ENCODE assay signal across 24 cellular contexts in the genomic region with DNA sequence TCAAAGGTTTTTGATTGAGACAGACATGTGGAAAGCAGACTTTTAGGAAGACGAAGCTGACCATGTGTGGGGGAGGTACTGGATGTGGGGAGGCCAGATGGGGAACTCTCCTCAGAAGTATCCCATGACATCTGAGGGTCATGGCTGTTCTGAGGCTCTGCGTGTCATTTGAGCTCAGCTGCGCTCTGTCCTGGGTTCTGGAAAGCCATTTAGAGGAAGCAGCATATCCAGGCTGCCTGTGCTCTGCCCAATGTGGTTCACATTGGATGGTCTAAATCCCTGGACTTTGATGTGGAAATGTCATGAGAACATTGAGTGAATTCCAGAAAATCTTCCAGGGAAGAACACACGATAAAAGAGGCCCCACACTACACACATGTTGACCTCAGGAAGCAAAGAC.
A peak's percentile ranks its signal among the peaks of the same experiment; 100 is the strongest.
DNase-seq lines count a peak whose midpoint lies in the region; ATAC-seq and TF ChIP-seq lines count a peak whose summit lies in the region.
"Had no signal": no experiment of that assay in that cellular context is flagged by ENCODE, and none has a peak within 500 bp of the region (broad histone marks: within the 10 kb centered on the region; RNA-seq: fewer than 3 reads in every experiment).

No MANE protein-coding gene starts in this region.

- DNase-seq in sciatic nerve (ENCODE audit: low spot score) (no peak), NCI-H82 (lab: John Stamatoyannopoulos, UW) (no peak), lower lobe of right lung (no peak), AG20443 (ENCODE audit: low spot score) (no peak)
- DNase-seq in activated CD4-positive, alpha-beta memory T cell treated with anti-CD3 and anti-CD28 coated beads for 36 hours = no peak
- DNase-seq: Caco-2; CD8-positive, alpha-beta T cell; GDM1; GOT3; HFFc6; MM.1S; NCI-H2029; NCI-H526 treated with DMSO at 0.1 percent for 48 hours; Right ventricle myocardium superior; RPMI8226 had no signal

- H3K27ac ChIP-seq in gastroesophageal sphincter (peak overlapping the region in 1 of 4 donors; percentile 10), urinary bladder (ENCODE audit: low read depth) (peak overlapping the region; percentile 39), lower lobe of right lung (no peak overlapping the region)
- H3K27ac ChIP-seq: C4-2B, KMS-11, SJSA1 had no signal

- no peaks in the 10 kb centered on the region for H3K9me3 ChIP-seq in gastroesophageal sphincter
- H3K9me3 ChIP-seq in lower lobe of right lung = no peaks in the 10 kb centered on the region
- H3K9me3 ChIP-seq: Caco-2, HAP-1, SJSA1 had no signal

- no peak for TF ChIP-seq EP300 in gastroesophageal sphincter (IDR thresholded peaks at IDR 0.05)

- H3K4me1 Mint-ChIP-seq in activated CD4-positive, alpha-beta memory T cell treated with anti-CD3 and anti-CD28 coated beads for 36 hours (ENCODE audit: low read depth) = peaks cover under 1% of the 10 kb centered on the region

- ATAC-seq in gastroesophageal sphincter = peak; percentile 5
- ATAC-seq in sciatic nerve = peak; percentile 79
- no peak for ATAC-seq in lower lobe of right lung
- ATAC-seq: CD8-positive, alpha-beta T cell; GM12878 had no signal

- no peaks in the 10 kb centered on the region for H3K27me3 ChIP-seq in gastroesophageal sphincter
- H3K27me3 ChIP-seq in lower lobe of right lung (ENCODE audit: low read depth) = no peaks in the 10 kb centered on the region
- H3K27me3 ChIP-seq: SJSA1 had no signal

- no peak for TF ChIP-seq POLR2A in gastroesophageal sphincter (IDR thresholded peaks at IDR 0.05)

- peaks cover 2% of the 10 kb centered on the region for H3K27me3 Mint-ChIP-seq in activated CD4-positive, alpha-beta memory T cell treated with anti-CD3 and anti-CD28 coated beads for 36 hours

- no peak overlapping the region for H3K27ac Mint-ChIP-seq in activated CD4-positive, alpha-beta memory T cell treated with anti-CD3 and anti-CD28 coated beads for 36 hours
- H3K27ac Mint-ChIP-seq: B cell; CD8-positive, alpha-beta T cell; HFFc6; IgD-negative memory B cell had no signal

- CTCF ChIA-PET in activated CD4-positive, alpha-beta memory T cell treated with anti-CD3 and anti-CD28 coated beads for 36 hours (lab: Charles Lee) = no interaction called here

- TF ChIP-seq CTCF in gastroesophageal sphincter (IDR thresholded peaks at IDR 0.05) (no peak), lower lobe of right lung (IDR thresholded peaks at IDR 0.05) (no peak)

- no peaks in the 10 kb centered on the region for H3K36me3 Mint-ChIP-seq in activated CD4-positive, alpha-beta memory T cell treated with anti-CD3 and anti-CD28 coated beads for 36 hours
- H3K36me3 Mint-ChIP-seq: CD8-positive, alpha-beta T cell had no signal

- intact Hi-C loops in sciatic nerve (cut with DNase I) = no loop called here
- intact Hi-C loops in lower lobe of right lung (cut with DNase I) = no loop called here
- intact Hi-C loops in activated CD4-positive, alpha-beta memory T cell treated with anti-CD3 and anti-CD28 coated beads for 36 hours (cut with micrococcal nuclease) = no loop called here

- H3K4me1 ChIP-seq in gastroesophageal sphincter (peaks cover 0 to 34% (median 2%) of the 10 kb centered on the region in 3 donors), urinary bladder (ENCODE audit: insufficient read depth) (peaks cover 2% of the 10 kb centered on the region), lower lobe of right lung (peaks cover 9% of the 10 kb centered on the region)
- H3K4me1 ChIP-seq: Caco-2, HAP-1, SJSA1 had no signal

- no peaks in the 10 kb centered on the region for H3K36me3 ChIP-seq in gastroesophageal sphincter
- no peaks in the 10 kb centered on the region for H3K36me3 ChIP-seq in urinary bladder (ENCODE audit: insufficient read depth)
- H3K36me3 ChIP-seq in lower lobe of right lung = no peaks in the 10 kb centered on the region
- H3K36me3 ChIP-seq: HAP-1, SJSA1 had no signal

- WGBS in gastroesophageal sphincter (ENCODE audit: low coverage in 1 of 2), 2 donors = 74 to 78% methylated on average over 4 of the region's 4 CpGs
- WGBS in urinary bladder = 51% methylated on average over 4 of the region's 4 CpGs

- no peak overlapping the region for H3K4me3 ChIP-seq in gastroesophageal sphincter
- no peak overlapping the region for H3K4me3 ChIP-seq in urinary bladder (ENCODE audit: low read depth, low read length)
- H3K4me3 ChIP-seq in lower lobe of right lung = no peak overlapping the region
- H3K4me3 ChIP-seq: GM12878, HAP-1, SJSA1 had no signal

- POLR2A ChIA-PET in activated CD4-positive, alpha-beta memory T cell treated with anti-CD3 and anti-CD28 coated beads for 36 hours (lab: Charles Lee) = no interaction called here

- H3K4me3 Mint-ChIP-seq in activated CD4-positive, alpha-beta memory T cell treated with anti-CD3 and anti-CD28 coated beads for 36 hours = no peak overlapping the region
- H3K4me3 Mint-ChIP-seq: B cell; CD8-positive, alpha-beta T cell; HFFc6; IgD-negative memory B cell had no signal

- no peaks in the 10 kb centered on the region for H3K9me3 Mint-ChIP-seq in activated CD4-positive, alpha-beta memory T cell treated with anti-CD3 and anti-CD28 coated beads for 36 hours
- H3K9me3 Mint-ChIP-seq: CD8-positive, alpha-beta T cell; HFFc6 had no signal

Comparison
In these comparisons a context has a peak if more than half of its experiments do, and no peak if none do; other contexts are left out.
1. ATAC-seq: peak in gastroesophageal sphincter (single experiment) and sciatic nerve (single experiment); none in lower lobe of right lung (0 of 2).